11 cellular contexts compared by ENCODE assay signal in the genomic region with DNA sequence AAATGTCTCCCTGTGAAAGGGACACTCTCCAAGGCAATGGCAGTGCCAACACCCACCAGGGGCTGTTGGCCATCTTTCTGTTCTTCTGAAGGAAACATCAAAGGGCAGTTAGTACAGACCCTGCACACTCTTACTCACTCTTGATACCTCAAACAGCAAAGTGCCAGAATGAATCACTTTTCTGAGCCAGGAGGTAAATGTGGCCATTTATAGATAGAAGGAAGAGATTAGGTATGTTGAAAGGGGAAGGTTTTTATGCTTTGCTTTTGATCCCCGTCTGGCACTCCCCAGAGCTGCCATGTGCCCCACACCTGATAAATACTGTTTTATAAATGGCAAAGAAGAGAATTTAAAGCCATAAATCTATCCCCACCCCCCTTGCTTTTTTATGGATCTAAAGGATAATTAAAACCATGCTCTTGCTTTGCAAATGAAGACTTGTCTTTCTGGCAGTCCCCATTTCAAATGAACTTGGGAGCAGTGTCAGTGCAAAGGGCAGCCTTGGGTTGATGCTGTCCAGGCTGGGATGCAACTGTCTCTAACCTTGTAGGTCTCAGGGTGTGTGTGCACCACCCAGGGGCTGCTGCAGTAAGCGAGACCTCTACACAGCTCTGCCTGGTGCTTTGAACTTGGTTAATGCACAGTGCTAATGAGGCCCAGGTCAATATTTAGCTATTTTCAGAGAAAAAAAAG.
A peak's percentile ranks its signal among the peaks of the same experiment; 100 is the strongest.
DNase-seq lines count a peak whose midpoint lies in the region; ATAC-seq and TF ChIP-seq lines count a peak whose summit lies in the region.
"Had no signal": no experiment of that assay in that cellular context is flagged by ENCODE, and none has a peak within 500 bp of the region (broad histone marks: within the 10 kb centered on the region; RNA-seq: fewer than 3 reads in every experiment).

No MANE protein-coding gene starts in this region.

- TF ChIP-seq EP300 in stomach (IDR thresholded peaks at IDR 0.05) = no peak

- 62 to 68% (median 68%) methylated on average over 2 of the region's 2 CpGs for WGBS in stomach, 5 donors

- H3K4me3 ChIP-seq in stomach = no peak overlapping the region
- H3K4me3 ChIP-seq: lung, testis had no signal

- peak overlapping the region; percentile 38 for H3K4me3 Mint-ChIP-seq in activated naive CD8-positive, alpha-beta T cell
- no peak overlapping the region for H3K4me3 Mint-ChIP-seq in glutamatergic neuron (ENCODE audit: unreplicated experiment)

- ATAC-seq in HG02642 (IDR thresholded peaks at IDR 0.05; ENCODE audit: poor library complexity, unreplicated experiment) = no peak
- ATAC-seq: Panc1 had no signal

- H3K36me3 ChIP-seq in stomach = no peaks in the 10 kb centered on the region

- intact Hi-C loops in stomach (cut with DNase I; ENCODE audit: low total_unique reads) = no loop called here

- peaks cover 49% of the 10 kb centered on the region for H3K4me1 Mint-ChIP-seq in activated naive CD8-positive, alpha-beta T cell (ENCODE audit: low read depth)
- H3K4me1 Mint-ChIP-seq in glutamatergic neuron (ENCODE audit: low read depth, unreplicated experiment) = no peaks in the 10 kb centered on the region

- peak; percentile 28 for DNase-seq in HT1080 (ENCODE audit: low read depth)
- DNase-seq in T-helper 2 cell = peak in 3 of 5 experiments; percentile 9 to 93 (median 18)
- peak; percentile 38 for DNase-seq in stimulated activated CD4-positive, alpha-beta T cell treated with anti-CD3 and anti-CD28 coated beads, Interleukin-1b, Interleukin-23, amount 100 ng/mL, for 48 hours
- no peak for DNase-seq in glutamatergic neuron
- no peak for DNase-seq in RKO (ENCODE audit: low spot score)
- DNase-seq in stomach = no peak
- DNase-seq: testis had no signal

- H3K36me3 Mint-ChIP-seq in activated naive CD8-positive, alpha-beta T cell = peaks cover 12% of the 10 kb centered on the region
- H3K36me3 Mint-ChIP-seq in glutamatergic neuron (ENCODE audit: unreplicated experiment) = no peaks in the 10 kb centered on the region

- H3K4me1 ChIP-seq in stomach = no peaks in the 10 kb centered on the region
- H3K4me1 ChIP-seq: testis had no signal

- H3K27ac Mint-ChIP-seq in activated naive CD8-positive, alpha-beta T cell = peak overlapping the region; percentile 69
- no peak overlapping the region for H3K27ac Mint-ChIP-seq in glutamatergic neuron (ENCODE audit: unreplicated experiment)

- H3K9me3 ChIP-seq in stomach = peaks cover 0 to 7% (median 0%) of the 10 kb centered on the region in 4 donors
- H3K9me3 ChIP-seq: testis had no signal

- TF ChIP-seq POLR2A in stomach (IDR thresholded peaks at IDR 0.05) = no peak

- no peaks in the 10 kb centered on the region for H3K27me3 ChIP-seq in stomach
- H3K27me3 ChIP-seq: testis had no signal

- peaks cover 4% of the 10 kb centered on the region for H3K9me3 Mint-ChIP-seq in activated naive CD8-positive, alpha-beta T cell (ENCODE audit: low read depth)
- peaks cover 2% of the 10 kb centered on the region for H3K9me3 Mint-ChIP-seq in glutamatergic neuron (ENCODE audit: unreplicated experiment)

- no peak overlapping the region for H3K27ac ChIP-seq in stomach
- H3K27ac ChIP-seq: testis had no signal

- TF ChIP-seq CTCF in glutamatergic neuron (IDR thresholded peaks at IDR 0.05; ENCODE audit: partially characterized antibody, unreplicated experiment) (no peak), stomach (IDR thresholded peaks at IDR 0.05) (no peak)

- H3K27me3 Mint-ChIP-seq in activated naive CD8-positive, alpha-beta T cell = no peaks in the 10 kb centered on the region
- peaks cover 2% of the 10 kb centered on the region for H3K27me3 Mint-ChIP-seq in glutamatergic neuron (ENCODE audit: unreplicated experiment)

Comparison
In these comparisons a context has a peak if more than half of its experiments do, and no peak if none do; other contexts are left out.
1. DNase-seq: peak in HT1080 (single experiment), T-helper 2 cell (3 of 5) and stimulated activated CD4-positive, alpha-beta T cell treated with anti-CD3 and anti-CD28 coated beads, Interleukin-1b, Interleukin-23, amount 100 ng/mL, for 48 hours (single experiment); none in glutamatergic neuron (single experiment), RKO (single experiment) and stomach (single experiment).